8 cellular contexts compared by ENCODE assay signal in genomic region chr1:228515200-228515834, GRCh38. TPM values are rescaled to one million over a fixed set of nuclear protein-coding genes. Genes with fewer than 3 reads are reported as not detected.
DNase-seq lines count a peak whose midpoint lies in the region; ATAC-seq and TF ChIP-seq lines count a peak whose summit lies in the region.

No MANE protein-coding gene starts in this region.

- peaks cover 43% of the 10 kb centered on the region for H3K27me3 ChIP-seq in MG63

- no peak overlapping the region for H3K4me3 Mint-ChIP-seq in activated T-cell treated with anti-CD3 and anti-CD28 coated beads, Interleukin-2, amount 50 U/mL, for 24 hours
- no peak overlapping the region for H3K4me3 Mint-ChIP-seq in activated CD4-positive, alpha-beta T cell treated with anti-CD3 and anti-CD28 coated beads, Interleukin-2, amount 10 ng/mL, durations not matched to agents 24 days and 14 days

- peaks cover 9% of the 10 kb centered on the region for H3K27me3 Mint-ChIP-seq in activated T-cell treated with anti-CD3 and anti-CD28 coated beads, Interleukin-2, amount 50 U/mL, for 24 hours
- H3K27me3 Mint-ChIP-seq in activated CD4-positive, alpha-beta T cell treated with anti-CD3 and anti-CD28 coated beads, Interleukin-2, amount 10 ng/mL, durations not matched to agents 24 days and 14 days: peaks cover 51% of the 10 kb centered on the region

- H3K4me1 Mint-ChIP-seq in activated T-cell treated with anti-CD3 and anti-CD28 coated beads, Interleukin-2, amount 50 U/mL, for 24 hours (ENCODE audit: low read depth): peaks cover 7% of the 10 kb centered on the region
- peaks cover 13% of the 10 kb centered on the region for H3K4me1 Mint-ChIP-seq in activated CD4-positive, alpha-beta T cell treated with anti-CD3 and anti-CD28 coated beads, Interleukin-2, amount 10 ng/mL, durations not matched to agents 24 days and 14 days

- peak; percentile 56 for TF ChIP-seq CTCF in foreskin fibroblast (IDR thresholded peaks at IDR 0.05; ENCODE audit: low read depth, low read length)

- H3K4me3 ChIP-seq in MG63 (no peak overlapping the region), foreskin fibroblast (ENCODE audit: low read depth in 1 of 2, low read length in 2 of 2) (no peak overlapping the region)

- H3K9me3 ChIP-seq in MG63: no peaks in the 10 kb centered on the region

- no peaks in the 10 kb centered on the region for H3K36me3 Mint-ChIP-seq in activated T-cell treated with anti-CD3 and anti-CD28 coated beads, Interleukin-2, amount 50 U/mL, for 24 hours (ENCODE audit: low read depth)
- no peaks in the 10 kb centered on the region for H3K36me3 Mint-ChIP-seq in activated CD4-positive, alpha-beta T cell treated with anti-CD3 and anti-CD28 coated beads, Interleukin-2, amount 10 ng/mL, durations not matched to agents 24 days and 14 days (ENCODE audit: low read depth)

- H3K27ac Mint-ChIP-seq in activated T-cell treated with anti-CD3 and anti-CD28 coated beads, Interleukin-2, amount 50 U/mL, for 24 hours: no peak overlapping the region
- no peak overlapping the region for H3K27ac Mint-ChIP-seq in activated CD4-positive, alpha-beta T cell treated with anti-CD3 and anti-CD28 coated beads, Interleukin-2, amount 10 ng/mL, durations not matched to agents 24 days and 14 days

- no peaks in the 10 kb centered on the region for H3K9me3 Mint-ChIP-seq in activated T-cell treated with anti-CD3 and anti-CD28 coated beads, Interleukin-2, amount 50 U/mL, for 24 hours
- peaks cover 2% of the 10 kb centered on the region for H3K9me3 Mint-ChIP-seq in activated CD4-positive, alpha-beta T cell treated with anti-CD3 and anti-CD28 coated beads, Interleukin-2, amount 10 ng/mL, durations not matched to agents 24 days and 14 days

- ATAC-seq in HG03460 (IDR thresholded peaks at IDR 0.05; ENCODE audit: unreplicated experiment): no peak

- H3K36me3 ChIP-seq in MG63: no peaks in the 10 kb centered on the region

- peak; percentile 14 for DNase-seq in activated T-cell treated with anti-CD3 and anti-CD28 coated beads for 4 hours
- DNase-seq in activated T-cell treated with anti-CD3 and anti-CD28 coated beads, Interleukin-2, amount 50 U/mL, for 24 hours: no peak
- DNase-seq in MG63: peak; percentile 15
- DNase-seq in activated CD4-positive, alpha-beta T cell treated with anti-CD3 and anti-CD28 coated beads, Interleukin-2, amount 10 ng/mL, durations not matched to agents 24 days and 14 days: peak; percentile 80
- DNase-seq in foreskin fibroblast: peak; percentile 29 to 74
- DNase-seq in pulmonary artery endothelial cell (ENCODE audit: low read depth, low spot score): peak; percentile 7
- no peak for DNase-seq in mucosa of gallbladder (ENCODE audit: low spot score)

- intact Hi-C loops in activated CD4-positive, alpha-beta T cell treated with anti-CD3 and anti-CD28 coated beads, Interleukin-2, amount 10 ng/mL, durations not matched to agents 24 days and 14 days (cut with micrococcal nuclease): loop anchor here (2.0 to 5.0 kb wide), 5 partner anchors 15 to 518 kb away; no protein-coding TSS in a partner anchor

RNA-seq across cellular contexts. Expression of gene RNF187, which starts 28.1 kb away (rescaled TPM):
- 68.1 and 133 TPM in 2 replicates for total RNA-seq in MG63 (2014; rRNA removed; shearing (Covaris generic); ENCODE audit: low replicate concordance)
- total RNA-seq in activated CD4-positive, alpha-beta T cell treated with anti-CD3 and anti-CD28 coated beads, Interleukin-2, amount 10 ng/mL, durations not matched to agents 24 days and 14 days: 148 and 150 TPM in 2 replicates
- total RNA-seq in pulmonary artery endothelial cell: 39.4 and 42.7 TPM in 2 replicates
- total RNA-seq in mucosa of gallbladder: 122 TPM

Comparison
In these comparisons a context has a peak if more than half of its experiments do, and no peak if none do; other contexts are left out.
1. DNase-seq: peak in activated T-cell treated with anti-CD3 and anti-CD28 coated beads for 4 hours (single experiment), MG63 (single experiment), activated CD4-positive, alpha-beta T cell treated with anti-CD3 and anti-CD28 coated beads, Interleukin-2, amount 10 ng/mL, durations not matched to agents 24 days and 14 days (single experiment), foreskin fibroblast (2 of 2) and pulmonary artery endothelial cell (single experiment); none in activated T-cell treated with anti-CD3 and anti-CD28 coated beads, Interleukin-2, amount 50 U/mL, for 24 hours (single experiment) and mucosa of gallbladder (single experiment).